ENCODE assay signal across 22 cellular contexts in the genomic region with DNA sequence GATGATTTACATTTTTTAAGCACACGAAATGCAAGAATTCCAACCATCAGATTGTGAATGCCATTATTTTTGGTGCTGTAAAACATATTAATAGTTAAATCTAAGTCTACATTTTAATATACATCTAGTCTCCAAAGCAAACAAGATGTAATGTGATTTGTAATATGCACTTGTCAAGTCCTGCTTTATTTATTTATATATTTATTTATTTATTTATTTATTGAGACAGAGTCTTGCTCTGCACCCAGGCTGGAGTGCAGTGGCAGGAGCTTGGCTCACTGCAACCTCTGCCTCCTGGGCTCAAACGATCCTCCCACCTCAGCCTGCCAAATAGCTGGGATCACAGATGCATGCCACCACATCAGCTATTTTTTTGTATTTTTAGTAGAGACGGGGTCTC.
"Had no signal": no experiment of that assay in that cellular context is flagged by ENCODE, and none has a peak within 500 bp of the region (broad histone marks: within the 10 kb centered on the region; RNA-seq: fewer than 3 reads in every experiment).

No MANE protein-coding gene starts in this region.

- H3K36me3 ChIP-seq: neutrophil, sigmoid colon, stomach, upper lobe of left lung, uterus had no signal

- H3K9me3 ChIP-seq: neutrophil, psoas muscle, sigmoid colon, upper lobe of left lung, uterus had no signal

- ATAC-seq: left colon; mucosa of descending colon; naive thymus-derived CD8-positive, alpha-beta T cell had no signal

- H3K27ac ChIP-seq: neutrophil, skin epidermis, upper lobe of left lung, uterus had no signal

- FAIRE-seq: keratinocyte had no signal

- H3K4me3 ChIP-seq: dorsolateral prefrontal cortex, mucosa of descending colon, psoas muscle, sigmoid colon, skin epidermis, stomach, upper lobe of left lung, uterus had no signal

- DNase-seq: cortex of kidney; dorsolateral prefrontal cortex; effector CD8-positive, alpha-beta T cell; foreskin melanocyte; head of caudate nucleus; hypothalamus; left colon; mammary epithelial cell; mucosa of descending colon; naive thymus-derived CD8-positive, alpha-beta T cell; psoas muscle; retina; sigmoid colon; stimulated activated CD4-positive, alpha-beta T cell treated with anti-CD3 and anti-CD28 coated beads, Interleukin-12 subunit alpha, Interleukin-12 subunit beta, amount 100 ng/mL, for 4 hours; stimulated activated naive CD4-positive, alpha-beta T cell; stomach; substantia nigra; upper lobe of left lung; uterus had no signal

- H3K4me1 ChIP-seq: upper lobe of left lung, uterus had no signal

- H3K27me3 ChIP-seq: dorsolateral prefrontal cortex, neutrophil, sigmoid colon, stomach, upper lobe of left lung, uterus had no signal
